In genomic region chr16:58515125-58515870, GRCh38 we compare ENCODE assay signal across 1 cellular context.
TF ChIP-seq lines count a peak whose summit lies in the region.

Gene SETD6 (plus strand): TSS chr16:58515517. CDS start chr16:58515538, 21 bp downstream.

TF ChIP-seq in HepG2, 621 proteins besides CTCF, POLR2A, EP300 and RAD21 (continued from another document and continues in another):
- TF ChIP-seq CENPT (CRISPR knock-in tag; IDR thresholded peaks at IDR 0.05; ENCODE audit: low read depth) (peak; percentile 91), FOSL1 (CRISPR knock-in tag; IDR thresholded peaks at IDR 0.05; ENCODE audit: borderline replicate concordance) (peak; percentile 4; the same call in 1 of the 2 replicates), ZNF607 (CRISPR knock-in tag; IDR thresholded peaks at IDR 0.05; ENCODE audit: borderline replicate concordance) (peak; percentile 88; the same call in 1 of the 2 replicates), ZNF572 (CRISPR knock-in tag; IDR thresholded peaks at IDR 0.05) (no peak), CSRNP1 (CRISPR knock-in tag; IDR thresholded peaks at IDR 0.05) (peak; percentile 93), AGO2 (optimal IDR thresholded peaks at IDR 0.05; ENCODE audit: low read depth, low read length) (no peak), ZNF777 (CRISPR knock-in tag; IDR thresholded peaks at IDR 0.05) (peak; percentile 81), MAFK (conservative IDR thresholded peaks at IDR 0.05 in 1 of 2, IDR thresholded peaks at IDR 0.05 in 1 of 2; ENCODE audit: low read length in 2 of 2) (no peak), ZNF841 (CRISPR knock-in tag; IDR thresholded peaks at IDR 0.05; ENCODE audit: borderline replicate concordance) (peak; percentile 82; the same call in 1 of the 2 replicates), SMAD9 (CRISPR knock-in tag; IDR thresholded peaks at IDR 0.05) (peak; percentile 69; the same call in 1 of the 2 replicates), ZNF414 (CRISPR knock-in tag; IDR thresholded peaks at IDR 0.05) (peak; percentile 90), TRIM22 (IDR thresholded peaks at IDR 0.05) (no peak), ZNF782 (CRISPR knock-in tag; IDR thresholded peaks at IDR 0.05; ENCODE audit: borderline replicate concordance) (peak; percentile 58; the same call in 1 of the 2 replicates), RAD51 (IDR thresholded peaks at IDR 0.05; ENCODE audit: borderline replicate concordance) (peak; percentile 60), TRIM24 (CRISPR knock-in tag; IDR thresholded peaks at IDR 0.05) (no peak), NPAS2 (CRISPR knock-in tag; IDR thresholded peaks at IDR 0.05; ENCODE audit: borderline replicate concordance) (no peak), CREB3 (CRISPR knock-in tag; IDR thresholded peaks at IDR 0.05) (peak; percentile 96), FOXP1 (IDR thresholded peaks at IDR 0.05) (no peak), FOXP1 (CRISPR knock-in tag; IDR thresholded peaks at IDR 0.05) (no peak), FOXO4 (CRISPR knock-in tag; conservative IDR thresholded peaks at IDR 0.05) (no peak; the same call in 1 of the 2 replicates), ZUFSP (CRISPR knock-in tag; IDR thresholded peaks at IDR 0.05; ENCODE audit: borderline replicate concordance) (no peak), GFI1 (CRISPR knock-in tag; IDR thresholded peaks at IDR 0.05; ENCODE audit: borderline replicate concordance) (peak; percentile 73; the same call in 1 of the 2 replicates), RARG (CRISPR knock-in tag; IDR thresholded peaks at IDR 0.05; ENCODE audit: low read depth) (peak; percentile 95), ZBTB46 (CRISPR knock-in tag; IDR thresholded peaks at IDR 0.05; ENCODE audit: borderline replicate concordance) (no peak; the same call in 1 of the 2 replicates), HHEX (CRISPR knock-in tag; IDR thresholded peaks at IDR 0.05) (no peak), TAF1 (CRISPR knock-in tag; IDR thresholded peaks at IDR 0.05) (peak; percentile 89), ZBTB25 (CRISPR knock-in tag; IDR thresholded peaks at IDR 0.05) (peak; percentile 49; the same call in 1 of the 2 replicates), GTF3A (CRISPR knock-in tag; conservative IDR thresholded peaks at IDR 0.05) (peak; percentile 36; the same call in 1 of the 2 replicates), PAXIP1 (CRISPR knock-in tag; conservative IDR thresholded peaks at IDR 0.05) (no peak; the same call in 1 of the 2 replicates), YEATS2 (CRISPR knock-in tag; IDR thresholded peaks at IDR 0.05; ENCODE audit: borderline replicate concordance) (peak; percentile 92), RNF2 (conservative IDR thresholded peaks at IDR 0.05; ENCODE audit: low read depth) (peak; percentile 96), ZNF800 (CRISPR knock-in tag; IDR thresholded peaks at IDR 0.05) (peak; percentile 98), EHMT2 (IDR thresholded peaks at IDR 0.05; ENCODE audit: borderline replicate concordance, low read depth, low read length) (no peak), ZNF484 (CRISPR knock-in tag; IDR thresholded peaks at IDR 0.05; ENCODE audit: borderline replicate concordance, low read depth) (no peak; the same call in 1 of the 2 replicates), KLF16 (CRISPR knock-in tag; IDR thresholded peaks at IDR 0.05) (peak in 1 of 2 experiments; percentile 98; a peak in 2 of 4 replicates), ZNF235 (CRISPR knock-in tag; IDR thresholded peaks at IDR 0.05; ENCODE audit: borderline replicate concordance) (peak; percentile 96), SYNCRIP (IDR thresholded peaks at IDR 0.05; ENCODE audit: insufficient read depth, low read depth, low read length) (no peak), BRF2 (CRISPR knock-in tag; IDR thresholded peaks at IDR 0.05) (peak; percentile 80; the same call in 1 of the 2 replicates), ZFY (CRISPR knock-in tag; IDR thresholded peaks at IDR 0.05) (peak; percentile 72), MNT (IDR thresholded peaks at IDR 0.05) (peak; percentile 98), RBM22 (optimal IDR thresholded peaks at IDR 0.05; ENCODE audit: low read length) (peak; percentile 75)
